9 cellular contexts compared by ENCODE assay signal in genomic region chr19:7505288-7505681, GRCh38. TPM values are rescaled to one million over a fixed set of nuclear protein-coding genes. Genes with fewer than 3 reads are reported as not detected.
DNase-seq lines count a peak whose midpoint lies in the region; ATAC-seq and TF ChIP-seq lines count a peak whose summit lies in the region.
"Had no signal": no experiment of that assay in that cellular context is flagged by ENCODE, and none has a peak within 500 bp of the region (broad histone marks: within the 10 kb centered on the region; RNA-seq: fewer than 3 reads in every experiment).

No MANE protein-coding gene starts in this region.

- TF ChIP-seq CTCF in WTC11 (IDR thresholded peaks at IDR 0.05) = no peak
- TF ChIP-seq CTCF in neural progenitor cell (IDR thresholded peaks at IDR 0.05) = no peak

- H3K27me3 Mint-ChIP-seq in WTC11 (ENCODE audit: low read depth) (peaks cover 55% of the 10 kb centered on the region), neural progenitor cell (ENCODE audit: insufficient read depth, low read depth) (peaks cover 9% of the 10 kb centered on the region)

- no peak overlapping the region for H2AFZ ChIP-seq in neural progenitor cell (replicated peaks)

- no peak overlapping the region for H3K4me3 ChIP-seq in neural progenitor cell
- H3K4me3 ChIP-seq: lung had no signal

- H3K27ac ChIP-seq in neural progenitor cell = no peak overlapping the region

- H3K9me3 ChIP-seq in neural progenitor cell (ENCODE audit: low read depth) = no peaks in the 10 kb centered on the region

- H3K36me3 Mint-ChIP-seq in WTC11 (no peaks in the 10 kb centered on the region), neural progenitor cell (no peaks in the 10 kb centered on the region)

- H3K27me3 ChIP-seq in neural progenitor cell = peaks cover 45% of the 10 kb centered on the region

- no peaks in the 10 kb centered on the region for H3K36me3 ChIP-seq in neural progenitor cell

- CTCF ChIA-PET in WTC11 (lab: Charles Lee) = interaction anchor here (1.5 to 3.6 kb wide), 5 partner anchors 8 to 364 kb away, joined by 5 to 33 read pairs (median 12); partner anchors contain the start of gene MCOLN1

- no peak overlapping the region for H3K4me2 ChIP-seq in neural progenitor cell

- H3K9ac ChIP-seq in neural progenitor cell = no peak overlapping the region

- no peaks in the 10 kb centered on the region for H3K4me1 ChIP-seq in neural progenitor cell

- peak overlapping the region; percentile 67 for H3K4me3 Mint-ChIP-seq in WTC11
- H3K4me3 Mint-ChIP-seq in neural progenitor cell = peak overlapping the region; percentile 52

- peaks cover 4% of the 10 kb centered on the region for H3F3A ChIP-seq in neural progenitor cell (ENCODE audit: low read depth)

- H3K27ac Mint-ChIP-seq in WTC11 = no peak overlapping the region
- no peak overlapping the region for H3K27ac Mint-ChIP-seq in neural progenitor cell

- H3K79me2 ChIP-seq in neural progenitor cell (ENCODE audit: low read depth) = no peaks in the 10 kb centered on the region

- H4K20me1 ChIP-seq in neural progenitor cell (ENCODE audit: low read depth) = peaks cover 3% of the 10 kb centered on the region

- peaks cover 19% of the 10 kb centered on the region for H3K4me1 Mint-ChIP-seq in WTC11
- peaks cover 8% of the 10 kb centered on the region for H3K4me1 Mint-ChIP-seq in neural progenitor cell

- no peaks in the 10 kb centered on the region for H3K9me3 Mint-ChIP-seq in WTC11
- no peaks in the 10 kb centered on the region for H3K9me3 Mint-ChIP-seq in neural progenitor cell

- ATAC-seq in WTC11 (no peak), HG03175 (IDR thresholded peaks at IDR 0.05; ENCODE audit: unreplicated experiment) (no peak)

- POLR2A ChIA-PET in WTC11 (lab: Charles Lee) = interaction anchor here (0.5 to 1.5 kb wide), 2 partner anchors 11 to 548 kb away, joined by 3 to 4 read pairs; no protein-coding TSS in a partner anchor

- peak in 2 of 3 experiments; percentile 62 to 70 for DNase-seq in NCI-H1417 (lab: John Stamatoyannopoulos, UW)
- DNase-seq in NCI-H1417 treated with DMSO at 0.1 percent for 48 hours (lab: John Stamatoyannopoulos, UW) = no peak
- DNase-seq in NCI-H2029 (lab: John Stamatoyannopoulos, UW) = peak; percentile 70
- peak; percentile 45 for DNase-seq in WTC11 (ENCODE audit: low spot score)
- no peak for DNase-seq in neural progenitor cell (ENCODE audit: low spot score)
- DNase-seq in HK-2 (ENCODE audit: unreplicated experiment) = no peak
- no peak for DNase-seq in SIG-M5 treated with dmso at 0.1 percent for 504 hours (lab: John Stamatoyannopoulos, UW; ENCODE audit: unreplicated experiment)

TF ChIP-seq in WTC11, 78 proteins besides CTCF, POLR2A, EP300 and RAD21:
- TF ChIP-seq USF1 (CRISPR knock-in tag; IDR thresholded peaks at IDR 0.05) (no peak; the same call in 1 of the 2 replicates), SP1 (CRISPR knock-in tag; conservative IDR thresholded peaks at IDR 0.05) (no peak), ZNF425 (CRISPR knock-in tag; conservative IDR thresholded peaks at IDR 0.05) (no peak), KAT7 (CRISPR knock-in tag; IDR thresholded peaks at IDR 0.05; ENCODE audit: borderline replicate concordance) (no peak), NFE2L1 (CRISPR knock-in tag; IDR thresholded peaks at IDR 0.05) (no peak), FOXK1 (CRISPR knock-in tag; IDR thresholded peaks at IDR 0.05) (no peak), ARID4B (CRISPR knock-in tag; IDR thresholded peaks at IDR 0.05; ENCODE audit: borderline replicate concordance) (no peak), ATF1 (CRISPR knock-in tag; IDR thresholded peaks at IDR 0.05) (no peak), RELA (CRISPR knock-in tag; IDR thresholded peaks at IDR 0.05; ENCODE audit: borderline replicate concordance) (no peak), CREB1 (CRISPR knock-in tag; IDR thresholded peaks at IDR 0.05) (no peak)

RNA-seq across cellular contexts. Expression of gene ZNF358, which starts 10.6 kb away (rescaled TPM):
- total RNA-seq in WTC11 (2021) (37.5 to 47.5 TPM (median 47.3 TPM) in 3 replicates), neural progenitor cell (ENCODE audit: low replicate concordance) (16.9 and 50.3 TPM in 2 replicates)

RNA-seq across cellular contexts. Expression of gene PEX11G, which starts 16.4 kb away (rescaled TPM):
- total RNA-seq in WTC11 (2021) (4.3 to 5.9 TPM (median 5.7 TPM) in 3 replicates), neural progenitor cell (ENCODE audit: low replicate concordance) (1.0 and 5.7 TPM in 2 replicates)

RNA-seq across cellular contexts. Expression of gene MCOLN1, which starts 17.1 kb away (rescaled TPM):
- total RNA-seq in WTC11 (2021) (15.0 to 19.7 TPM (median 16.7 TPM) in 3 replicates), neural progenitor cell (ENCODE audit: low replicate concordance) (6.6 and 7.1 TPM in 2 replicates)

RNA-seq across cellular contexts. Expression of gene PNPLA6, which starts 30.2 kb away (rescaled TPM):
- total RNA-seq in WTC11 (2021) (149 to 156 TPM (median 150 TPM) in 3 replicates), neural progenitor cell (ENCODE audit: low replicate concordance) (25.5 and 78.9 TPM in 2 replicates)

Comparison
In these comparisons a context has a peak if more than half of its experiments do, and no peak if none do; other contexts are left out.
1. DNase-seq: peak in NCI-H1417 (2 of 3), NCI-H2029 (single experiment) and WTC11 (single experiment); none in NCI-H1417 treated with DMSO at 0.1 percent for 48 hours (single experiment), neural progenitor cell (single experiment), HK-2 (single experiment) and SIG-M5 treated with dmso at 0.1 percent for 504 hours (single experiment).